7 cellular contexts compared by ENCODE assay signal in genomic region chr9:137034709-137035506, GRCh38. TPM values are rescaled to one million over a fixed set of nuclear protein-coding genes. Genes with fewer than 3 reads are reported as not detected.
DNase-seq lines count a peak whose midpoint lies in the region; TF ChIP-seq lines count a peak whose summit lies in the region.

No MANE protein-coding gene starts in this region.

- TF ChIP-seq CTCF in GM13977 (IDR thresholded peaks at IDR 0.05; ENCODE audit: extremely low read depth, insufficient read depth, missing control alignments): peak; percentile 98
- TF ChIP-seq CTCF in HL-60 (IDR thresholded peaks at IDR 0.05; ENCODE audit: insufficient read depth, low read length): peak; percentile 81

- H3K4me2 ChIP-seq in mesendoderm (ENCODE audit: low read length): no peak overlapping the region

- no peak overlapping the region for H3K4ac ChIP-seq in mesendoderm (ENCODE audit: low read depth, low read length)

- H3K9ac ChIP-seq in mesendoderm (ENCODE audit: low read length): no peak overlapping the region

- H3K79me1 ChIP-seq in mesendoderm (ENCODE audit: low read length): no peaks in the 10 kb centered on the region

- H2BK15ac ChIP-seq in mesendoderm (replicated peaks; ENCODE audit: low read depth): no peak overlapping the region

- no peak overlapping the region for H2BK120ac ChIP-seq in mesendoderm (ENCODE audit: low read depth, low read length)

- H3K23ac ChIP-seq in mesendoderm (ENCODE audit: low read length): no peak overlapping the region

- H4K8ac ChIP-seq in mesendoderm (ENCODE audit: low read depth, low read length): no peak overlapping the region

- H3K79me2 ChIP-seq in mesendoderm (ENCODE audit: control insufficient read depth, insufficient read depth, low read length): no peaks in the 10 kb centered on the region

- in situ Hi-C loops in GM13977 (cut with MboI; ENCODE audit: low pct_unique_long_range_greater_than_20kb, low sequenced_read_pairs, unreplicated experiment): loop anchor here (10.0 kb wide), 1 partner anchor 260 kb away; no protein-coding TSS in a partner anchor

- DNase-seq in GM13977 (ENCODE audit: low spot score): peak; percentile 95
- peak; percentile 82 to 93 for DNase-seq in HL-60 (ENCODE audit: low read depth in 1 of 2, low spot score in 1 of 2)
- DNase-seq in NOMO-1 treated with dmso at 0.1 percent for 144 hours (lab: John Stamatoyannopoulos, UW; ENCODE audit: unreplicated experiment): peak; percentile 88
- DNase-seq in activated CD8-positive, alpha-beta memory T cell treated with anti-CD3 and anti-CD28 coated beads for 24 hours: peak; percentile 94
- DNase-seq in effector CD8-positive, alpha-beta T cell (lab: John Stamatoyannopoulos, UW): peak; percentile 67
- peak; percentile 83 for DNase-seq in mesendoderm
- peak; percentile 73 for DNase-seq in stimulated activated CD8-positive, alpha-beta memory T cell treated with anti-CD3 and anti-CD28 coated beads, Interleukin-12 subunit alpha, Interleukin-12 subunit beta, amount 100 ng/mL, for 4 hours (ENCODE audit: low read depth)

- H2BK5ac ChIP-seq in mesendoderm (ENCODE audit: low read length): no peak overlapping the region

- H3K18ac ChIP-seq in mesendoderm (ENCODE audit: low read length): no peak overlapping the region

- H3K4me1 ChIP-seq in mesendoderm (ENCODE audit: control insufficient read depth, low read depth, low read length): no peaks in the 10 kb centered on the region

- H3K4me3 ChIP-seq in HL-60 (replicated peaks; ENCODE audit: insufficient read depth, low read length) (peak overlapping the region; percentile 88), mesendoderm (ENCODE audit: low read length) (no peak overlapping the region)

- H3K27ac ChIP-seq in HL-60 (replicated peaks) (peak overlapping the region; percentile 84), mesendoderm (ENCODE audit: low read depth, low read length) (no peak overlapping the region)

- H3K56ac ChIP-seq in mesendoderm (ENCODE audit: low read length): no peak overlapping the region

- no peak overlapping the region for H2AK5ac ChIP-seq in mesendoderm (ENCODE audit: low read length)

- no peaks in the 10 kb centered on the region for H3K27me3 ChIP-seq in HL-60 (ENCODE audit: insufficient read depth, poor library complexity, severe bottlenecking)
- H3K27me3 ChIP-seq in mesendoderm (ENCODE audit: insufficient read depth, low read length, poor library complexity): no peaks in the 10 kb centered on the region

- H3K36me3 ChIP-seq in mesendoderm (ENCODE audit: control insufficient read depth, insufficient read depth, low read length): no peaks in the 10 kb centered on the region

- no CpG with 5 or more reads among the region's 24 CpGs for WGBS in mesendoderm (ENCODE audit: extremely low coverage, insufficient coverage, low lambda C conversion rate)

- no peak overlapping the region for H4K5ac ChIP-seq in mesendoderm (ENCODE audit: low read length)

RNA-seq across cellular contexts. Expression of gene FUT7, which starts 3.0 kb away (rescaled TPM):
- polyA plus RNA-seq in mesendoderm (2013, experiment 1 of 2): not detected
- not detected for polyA plus RNA-seq in mesendoderm (2013, experiment 2 of 2)

RNA-seq across cellular contexts. Expression of gene ABCA2, which starts 6.9 kb away (rescaled TPM):
- 1.8 TPM for polyA plus RNA-seq in mesendoderm (2013, experiment 1 of 2)
- 2.0 TPM for polyA plus RNA-seq in mesendoderm (2013, experiment 2 of 2)

RNA-seq across cellular contexts. Expression of gene NPDC1, which starts 11.1 kb away (rescaled TPM):
- 9.7 TPM for polyA plus RNA-seq in mesendoderm (2013, experiment 1 of 2)
- polyA plus RNA-seq in mesendoderm (2013, experiment 2 of 2): 10.2 TPM

RNA-seq across cellular contexts. Expression of gene ENTPD2, which starts 19.0 kb away (rescaled TPM):
- polyA plus RNA-seq in mesendoderm (2013, experiment 1 of 2): 0.58 TPM
- 0.57 TPM for polyA plus RNA-seq in mesendoderm (2013, experiment 2 of 2)

RNA-seq across cellular contexts. Expression of gene SAPCD2, which starts 35.4 kb away (rescaled TPM):
- polyA plus RNA-seq in mesendoderm (2013, experiment 1 of 2): 14.2 TPM
- 14.5 TPM for polyA plus RNA-seq in mesendoderm (2013, experiment 2 of 2)
